ENCODE assay signal across 2 cellular contexts in the genomic region with DNA sequence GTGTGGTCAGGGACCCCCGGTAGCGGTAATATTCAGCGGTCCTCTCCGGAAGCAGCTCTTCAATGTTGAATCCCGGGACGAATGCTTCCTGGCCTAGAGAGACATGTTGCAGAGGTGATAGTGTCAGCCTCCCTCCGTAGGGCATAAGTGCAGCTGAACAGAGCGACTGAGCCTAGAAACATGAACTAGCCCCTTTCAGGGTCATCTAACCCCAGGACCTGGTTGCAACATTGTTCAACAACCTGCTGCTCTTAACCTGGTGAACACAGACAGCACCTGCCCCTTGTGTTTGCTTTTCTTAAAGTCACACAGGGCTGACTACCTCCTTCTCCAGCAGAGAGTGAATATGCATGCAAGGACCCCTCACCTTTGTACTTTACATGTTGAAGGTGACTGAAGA.
A peak's percentile ranks its signal among the peaks of the same experiment; 100 is the strongest.
TF ChIP-seq lines count a peak whose summit lies in the region.

No MANE protein-coding gene starts in this region.

TF ChIP-seq in H1, 55 proteins besides CTCF, POLR2A, EP300 and RAD21:
- TF ChIP-seq YY1 (IDR thresholded peaks at IDR 0.05; ENCODE audit: low read depth, low read length) (no peak), RFX5 (IDR thresholded peaks at IDR 0.05; ENCODE audit: borderline replicate concordance, low read depth, low read length) (no peak)

TF ChIP-seq in HepG2, 621 proteins besides CTCF, POLR2A, EP300 and RAD21:
- TF ChIP-seq, protein P1, sequence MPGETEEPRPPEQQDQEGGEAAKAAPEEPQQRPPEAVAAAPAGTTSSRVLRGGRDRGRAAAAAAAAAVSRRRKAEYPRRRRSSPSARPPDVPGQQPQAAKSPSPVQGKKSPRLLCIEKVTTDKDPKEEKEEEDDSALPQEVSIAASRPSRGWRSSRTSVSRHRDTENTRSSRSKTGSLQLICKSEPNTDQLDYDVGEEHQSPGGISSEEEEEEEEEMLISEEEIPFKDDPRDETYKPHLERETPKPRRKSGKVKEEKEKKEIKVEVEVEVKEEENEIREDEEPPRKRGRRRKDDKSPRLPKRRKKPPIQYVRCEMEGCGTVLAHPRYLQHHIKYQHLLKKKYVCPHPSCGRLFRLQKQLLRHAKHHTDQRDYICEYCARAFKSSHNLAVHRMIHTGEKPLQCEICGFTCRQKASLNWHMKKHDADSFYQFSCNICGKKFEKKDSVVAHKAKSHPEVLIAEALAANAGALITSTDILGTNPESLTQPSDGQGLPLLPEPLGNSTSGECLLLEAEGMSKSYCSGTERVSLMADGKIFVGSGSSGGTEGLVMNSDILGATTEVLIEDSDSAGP (CRISPR knock-in tag; IDR thresholded peaks at IDR 0.05; ENCODE audit: borderline replicate concordance): 0 out of 2 replicates have a peak, but pooled peaks have one; percentile 16
- TF ChIP-seq ZNF354B (CRISPR knock-in tag; IDR thresholded peaks at IDR 0.05): no peak
- TF ChIP-seq KDM1A (CRISPR knock-in tag; IDR thresholded peaks at IDR 0.05): no peak
- no peak for TF ChIP-seq SRSF1 (optimal IDR thresholded peaks at IDR 0.05; ENCODE audit: low read depth, low read length)
- no peak for TF ChIP-seq ARNT (IDR thresholded peaks at IDR 0.05)
- no peak for TF ChIP-seq ATF7-NPFF (CRISPR knock-in tag; IDR thresholded peaks at IDR 0.05; ENCODE audit: low read depth)
